Comparison of ENCODE assay signal across 8 cellular contexts in genomic region chr5:73625905-73626811, GRCh38. TPM values are rescaled to one million over a fixed set of nuclear protein-coding genes. Genes with fewer than 3 reads are reported as not detected.
DNase-seq lines count a peak whose midpoint lies in the region; ATAC-seq, FAIRE-seq and TF ChIP-seq lines count a peak whose summit lies in the region.

Gene ARHGEF28, plus strand, starts transcription at chr5:73626196. Its CDS starts 58,656 bp downstream, at chr5:73684852.

- ATAC-seq in activated T-helper 17 cell treated with anti-CD3 and anti-CD28 coated beads, Interleukin-2, amount 50 U/mL, for 72 hours (replicated peaks): peak; percentile 55
- ATAC-seq in gastroesophageal sphincter (peak; percentile 94), HG02973 (IDR thresholded peaks at IDR 0.05; ENCODE audit: unreplicated experiment) (no peak)

- peaks cover 39% of the 10 kb centered on the region for H3K27me3 Mint-ChIP-seq in activated T-helper 17 cell treated with anti-CD3 and anti-CD28 coated beads, Interleukin-2, amount 50 U/mL, for 72 hours
- H3K27me3 Mint-ChIP-seq in neural crest cell (ENCODE audit: low read depth): peaks cover 78% of the 10 kb centered on the region

- TF ChIP-seq CTCF in gastroesophageal sphincter (IDR thresholded peaks at IDR 0.05) (no peak), neural crest cell (conservative IDR thresholded peaks at IDR 0.05) (no peak)

- no peak for TF ChIP-seq EP300 in gastroesophageal sphincter (IDR thresholded peaks at IDR 0.05)

- no peaks in the 10 kb centered on the region for H3K9me3 ChIP-seq in gastroesophageal sphincter

- no peaks in the 10 kb centered on the region for H3K27me3 ChIP-seq in gastroesophageal sphincter

- H3K4me3 Mint-ChIP-seq in activated T-helper 17 cell treated with anti-CD3 and anti-CD28 coated beads, Interleukin-2, amount 50 U/mL, for 72 hours: peak within 1 kb of the TSS; percentile 52
- peak within 1 kb of the TSS; percentile 85 for H3K4me3 Mint-ChIP-seq in neural crest cell

- no peaks in the 10 kb centered on the region for H3K9me3 Mint-ChIP-seq in activated T-helper 17 cell treated with anti-CD3 and anti-CD28 coated beads, Interleukin-2, amount 50 U/mL, for 72 hours
- H3K9me3 Mint-ChIP-seq in neural crest cell: no peaks in the 10 kb centered on the region

- WGBS in gastroesophageal sphincter (ENCODE audit: low coverage in 1 of 2), 2 donors: 4% methylated on average over 11 of the region's 97 CpGs; no CpG with 5 or more reads in 1 of the 2 donors

- H3K4me1 ChIP-seq in gastroesophageal sphincter: peaks cover 0 to 25% (median 3%) of the 10 kb centered on the region in 3 donors

- DNase-seq in DMS 273 treated with DMSO at 0.1 percent for 48 hours (lab: John Stamatoyannopoulos, UW) (peak; percentile 56), H4 (ENCODE audit: low spot score) (peak; percentile 30), NCI-H2171 treated with DMSO at 0.1 percent for 48 hours (lab: John Stamatoyannopoulos, UW) (peak; percentile 50), neural crest cell (ENCODE audit: low read depth, low spot score) (peak; percentile 18), urothelium cell line (ENCODE audit: low spot score) (peak; percentile 93)

- peak within 1 kb of the TSS; percentile 60 to 76 for H3K4me3 ChIP-seq in gastroesophageal sphincter

- H3K27ac ChIP-seq in gastroesophageal sphincter: peak within 1 kb of the TSS; percentile 24 to 89 (median 86)

- H3K4me1 Mint-ChIP-seq in activated T-helper 17 cell treated with anti-CD3 and anti-CD28 coated beads, Interleukin-2, amount 50 U/mL, for 72 hours: no peaks in the 10 kb centered on the region
- no peaks in the 10 kb centered on the region for H3K4me1 Mint-ChIP-seq in neural crest cell

- H3K36me3 ChIP-seq in gastroesophageal sphincter: no peaks in the 10 kb centered on the region

- H3K27ac Mint-ChIP-seq in activated T-helper 17 cell treated with anti-CD3 and anti-CD28 coated beads, Interleukin-2, amount 50 U/mL, for 72 hours: no peak within 1 kb of the TSS
- H3K27ac Mint-ChIP-seq in neural crest cell (ENCODE audit: unreplicated experiment): no peak within 1 kb of the TSS

- peak; percentile 10 to 26 for TF ChIP-seq POLR2A in gastroesophageal sphincter (IDR thresholded peaks at IDR 0.05)

- FAIRE-seq in urothelium cell line (lab: Jason Lieb, UNC): peak; percentile 44

- no peaks in the 10 kb centered on the region for H3K36me3 Mint-ChIP-seq in activated T-helper 17 cell treated with anti-CD3 and anti-CD28 coated beads, Interleukin-2, amount 50 U/mL, for 72 hours (ENCODE audit: low read depth)
- H3K36me3 Mint-ChIP-seq in neural crest cell (ENCODE audit: low read depth): no peaks in the 10 kb centered on the region

RNA-seq across cellular contexts. Expression of gene ARHGEF28, which starts in this region (rescaled TPM):
- total RNA-seq in H4 (2014; rRNA removed; shearing (Covaris generic)): 1.7 and 3.1 TPM in 2 replicates
- total RNA-seq in activated T-helper 17 cell treated with anti-CD3 and anti-CD28 coated beads, Interleukin-2, amount 50 U/mL, for 72 hours: under 1 TPM; 0.16 to 0.17 TPM
- 10 to 100 TPM; 16.9 to 29.7 (median 25.7) TPM for total RNA-seq in gastroesophageal sphincter
- total RNA-seq in neural crest cell: 0.91 and 0.93 TPM in 2 replicates

Comparison
In these comparisons a context has a peak if more than half of its experiments do, and no peak if none do; other contexts are left out.
1. Peak in ATAC-seq in activated T-helper 17 cell treated with anti-CD3 and anti-CD28 coated beads, Interleukin-2, amount 50 U/mL, for 72 hours; RNA of the gene not detected or under 1 TPM.
2. Peak in DNase-seq in neural crest cell; RNA of the gene not detected or under 1 TPM.
3. DNase-seq: peak in every context shown above with its lines; median percentile 93 in urothelium cell line; 56 in DMS 273 treated with DMSO at 0.1 percent for 48 hours; 50 in NCI-H2171 treated with DMSO at 0.1 percent for 48 hours; 30 in H4; 18 in neural crest cell.